Comparison of ENCODE assay signal across 2 cellular contexts in genomic region chr6:37239950-37240713, GRCh38.
TF ChIP-seq lines count a peak whose summit lies in the region.

No MANE protein-coding gene starts in this region.

TF ChIP-seq in A549, 52 proteins besides CTCF, POLR2A, EP300 and RAD21 (continued from another document):
- TF ChIP-seq BCL3 (IDR thresholded peaks at IDR 0.05): peak; percentile 46; the same call in 1 of the 3 replicates
- TF ChIP-seq ZSCAN20 (CRISPR knock-in tag; IDR thresholded peaks at IDR 0.05): no peak
- TF ChIP-seq MYC (IDR thresholded peaks at IDR 0.05; ENCODE audit: borderline replicate concordance, low read length): no peak
- no peak for TF ChIP-seq NR3C1 (IDR thresholded peaks at IDR 0.05)
- TF ChIP-seq EHMT2 (IDR thresholded peaks at IDR 0.05; ENCODE audit: low read depth): no peak
- TF ChIP-seq KDM5A (IDR thresholded peaks at IDR 0.05): no peak
- 0 out of 4 replicates have a peak, but pooled peaks of 1 of the 2 experiments have one; percentile 3 for TF ChIP-seq CEBPB (IDR thresholded peaks at IDR 0.05)
- TF ChIP-seq TP53 (CRISPR knock-in tag; IDR thresholded peaks at IDR 0.05): no peak
- TF ChIP-seq ELK1 (IDR thresholded peaks at IDR 0.05; ENCODE audit: low read depth, low read length): no peak
- no peak for TF ChIP-seq FOSB (CRISPR knock-in tag; IDR thresholded peaks at IDR 0.05)
- peak; percentile 67; the same call in 1 of the 2 replicates for TF ChIP-seq GATA3 (IDR thresholded peaks at IDR 0.05; ENCODE audit: borderline replicate concordance)
- 0 out of 2 replicates have a peak, but pooled peaks have one; percentile 53 for TF ChIP-seq ATOH8 (CRISPR knock-in tag; IDR thresholded peaks at IDR 0.05; ENCODE audit: low read depth)
- 0 out of 5 replicates have a peak, but pooled peaks of 1 of the 2 experiments have one; percentile 36 for TF ChIP-seq JUN (IDR thresholded peaks at IDR 0.05)
- no peak for TF ChIP-seq SMC3 (IDR thresholded peaks at IDR 0.05)
TF ChIP-seq in A549: peak in this region for 10.

TF ChIP-seq in K562, 482 proteins besides CTCF, POLR2A, EP300 and RAD21 (continues in another document):
- TF ChIP-seq ARID3B (CRISPR knock-in tag; IDR thresholded peaks at IDR 0.05; ENCODE audit: borderline replicate concordance): no peak
- TF ChIP-seq NR0B1 (IDR thresholded peaks at IDR 0.05; ENCODE audit: partially characterized antibody): no peak
- peak; percentile 53 for TF ChIP-seq EP400 (IDR thresholded peaks at IDR 0.05)
- peak; percentile 32 to 46; a peak in 2 of 4 replicates for TF ChIP-seq NRF1 (conservative IDR thresholded peaks at IDR 0.05 in 1 of 2, IDR thresholded peaks at IDR 0.05 in 1 of 2)
- TF ChIP-seq ERF (CRISPR knock-in tag; IDR thresholded peaks at IDR 0.05): 0 out of 2 replicates have a peak, but pooled peaks have one; percentile 28
- TF ChIP-seq ZNF175 (CRISPR knock-in tag; IDR thresholded peaks at IDR 0.05; ENCODE audit: low read depth): peak; percentile 84
- TF ChIP-seq CBX8 (IDR thresholded peaks at IDR 0.05; ENCODE audit: borderline replicate concordance, extremely low read depth, low read depth, low read length, poor library complexity, severe bottlenecking): no peak
- TF ChIP-seq PREB (CRISPR knock-in tag; IDR thresholded peaks at IDR 0.05): no peak
- no peak for TF ChIP-seq CHCHD3 (CRISPR knock-in tag; IDR thresholded peaks at IDR 0.05)
- TF ChIP-seq ZNF146 (CRISPR knock-in tag; IDR thresholded peaks at IDR 0.05; ENCODE audit: unreplicated experiment): no peak
- TF ChIP-seq ZNF398 (CRISPR knock-in tag; IDR thresholded peaks at IDR 0.05): no peak
- TF ChIP-seq ETV1 (tag; conservative IDR thresholded peaks at IDR 0.05; ENCODE audit: low read depth): peak; percentile 47; the same call in 1 of the 2 replicates
- no peak for TF ChIP-seq ZNF253 (CRISPR knock-in tag; conservative IDR thresholded peaks at IDR 0.05)
- no peak for TF ChIP-seq ZMIZ1 (IDR thresholded peaks at IDR 0.05; ENCODE audit: low read depth in 2 of 2, low read length in 2 of 2)
- peak; percentile 49 for TF ChIP-seq HDAC3 (IDR thresholded peaks at IDR 0.05; ENCODE audit: borderline replicate concordance, partially characterized antibody)
- peak; percentile 94 for TF ChIP-seq ZNF592 (IDR thresholded peaks at IDR 0.05)
- peak; percentile 67 for TF ChIP-seq NFRKB (IDR thresholded peaks at IDR 0.05; ENCODE audit: low read depth)
- TF ChIP-seq TCF3 (CRISPR knock-in tag; IDR thresholded peaks at IDR 0.05): peak; percentile 34; the same call in 1 of the 2 replicates
- TF ChIP-seq ZNF354B (CRISPR knock-in tag; IDR thresholded peaks at IDR 0.05): no peak
- no peak for TF ChIP-seq NCOA6 (IDR thresholded peaks at IDR 0.05)
- no peak for TF ChIP-seq THAP12 (CRISPR knock-in tag; IDR thresholded peaks at IDR 0.05)
- TF ChIP-seq NCOA2 (IDR thresholded peaks at IDR 0.05; ENCODE audit: partially characterized antibody in 2 of 2): peak in 1 of 2 experiments; percentile 70
- TF ChIP-seq HMG20A (CRISPR knock-in tag; conservative IDR thresholded peaks at IDR 0.05): no peak
- TF ChIP-seq ZNF431 (CRISPR knock-in tag; IDR thresholded peaks at IDR 0.05): no peak
- no peak for TF ChIP-seq ATF6 (CRISPR knock-in tag; IDR thresholded peaks at IDR 0.05)
- TF ChIP-seq MCM7 (IDR thresholded peaks at IDR 0.05): no peak
- peak; percentile 77; the same call in 1 of the 2 replicates for TF ChIP-seq IFI16 (CRISPR knock-in tag; IDR thresholded peaks at IDR 0.05)
- TF ChIP-seq TEAD4 (IDR thresholded peaks at IDR 0.05; ENCODE audit: low read length): peak; percentile 73
- TF ChIP-seq TEAD4 (CRISPR knock-in tag; IDR thresholded peaks at IDR 0.05; ENCODE audit: borderline replicate concordance): no peak
- TF ChIP-seq TBL1XR1 (IDR thresholded peaks at IDR 0.05; ENCODE audit: low read length in 2 of 2): no peak
- no peak for TF ChIP-seq KAT2B (IDR thresholded peaks at IDR 0.05; ENCODE audit: low read depth, low read length)
- no peak for TF ChIP-seq ARID2 (IDR thresholded peaks at IDR 0.05)
- TF ChIP-seq SETDB1 (IDR thresholded peaks at IDR 0.05; ENCODE audit: low read length): no peak
- TF ChIP-seq U2AF1 (optimal IDR thresholded peaks at IDR 0.05; ENCODE audit: low read depth, low read length): no peak
